ENCODE assay signal across 26 cellular contexts in genomic region chr1:42004322-42004721, GRCh38.
"Had no signal": no experiment of that assay in that cellular context is flagged by ENCODE, and none has a peak within 500 bp of the region (broad histone marks: within the 10 kb centered on the region; RNA-seq: fewer than 3 reads in every experiment).

No MANE protein-coding gene starts in this region.

- H3K4me2 ChIP-seq: neural progenitor cell had no signal

- H3K4me1 ChIP-seq: neural progenitor cell, parathyroid adenoma, sigmoid colon, suprapubic skin, testis, tibial artery, transverse colon, uterus had no signal

- DNase-seq: naive thymus-derived CD4-positive, alpha-beta T cell; natural killer cell; occipital lobe; ovary; posterior cingulate gyrus; psoas muscle; right cardiac atrium; sigmoid colon; small intestine; stimulated activated CD4-positive, alpha-beta T cell treated with anti-CD3 and anti-CD28 coated beads, Interleukin-15, amount 100 ng/mL, for 24 hours; stimulated activated CD4-positive, alpha-beta T cell treated with anti-CD3 and anti-CD28 coated beads, Interleukin-2, amount 100 ng/mL, for 24 hours; stimulated activated CD4-positive, alpha-beta T cell treated with anti-CD3 and anti-CD28 coated beads, Interleukin-2, amount 100 ng/mL, for 48 hours; stimulated activated CD4-positive, alpha-beta T cell treated with anti-CD3 and anti-CD28 coated beads, Interleukin-4, amount 100 ng/mL, for 24 hours; stimulated activated naive CD4-positive, alpha-beta T cell; stimulated activated naive CD8-positive, alpha-beta T cell treated with anti-CD3 and anti-CD28 coated beads, Interleukin-15, amount 100 ng/mL, for 72 hours; stimulated activated naive CD8-positive, alpha-beta T cell treated with anti-CD3 and anti-CD28 coated beads, Interleukin-15, Interleukin-2, amounts not matched to agents 100 U/mL and 50 U/mL, for 24 hours; substantia nigra; testis; tibial artery; transverse colon; upper lobe of right lung; uterus had no signal

- H3K4me3 ChIP-seq: neural progenitor cell, ovary, psoas muscle, sigmoid colon, suprapubic skin, testis, tibial artery, transverse colon, upper lobe of right lung, uterus had no signal

- H3K9ac ChIP-seq: neural progenitor cell, parathyroid adenoma had no signal

- H3K9me3 ChIP-seq: ovary, psoas muscle, sigmoid colon, suprapubic skin, testis, tibial artery, transverse colon, upper lobe of right lung, uterus had no signal

- FAIRE-seq: small intestine had no signal

- H3K79me2 ChIP-seq: parathyroid adenoma had no signal

- H3K27ac ChIP-seq: neural progenitor cell, ovary, parathyroid adenoma, psoas muscle, sigmoid colon, suprapubic skin, testis, tibial artery, transverse colon, upper lobe of right lung, uterus had no signal

- ATAC-seq: naive thymus-derived CD4-positive, alpha-beta T cell; natural killer cell; psoas muscle; right cardiac atrium; stimulated activated effector memory CD8-positive, alpha-beta T cell treated with anti-CD3 and anti-CD28 coated beads, Interleukin-12 subunit alpha, Interleukin-12 subunit beta, amount 100 ng/mL, for 72 hours; stimulated activated naive CD8-positive, alpha-beta T cell treated with anti-CD3 and anti-CD28 coated beads, Interleukin-15, amount 100 ng/mL, for 72 hours; stimulated activated naive CD8-positive, alpha-beta T cell treated with anti-CD3 and anti-CD28 coated beads, Interleukin-15, Interleukin-2, amounts not matched to agents 100 U/mL and 50 U/mL, for 24 hours; upper lobe of right lung had no signal

- H3K27me3 ChIP-seq: ovary, sigmoid colon, suprapubic skin, testis, tibial artery, transverse colon, upper lobe of right lung, uterus had no signal

- H2AFZ ChIP-seq: neural progenitor cell, parathyroid adenoma had no signal

- H3K36me3 ChIP-seq: neural progenitor cell, ovary, sigmoid colon, suprapubic skin, tibial artery, transverse colon, upper lobe of right lung, uterus had no signal
